In genomic region chr17:8941520-8941919, GRCh38 we compare ENCODE assay signal across 1 cellular context.
TF ChIP-seq lines count a peak whose summit lies in the region.

No MANE protein-coding gene starts in this region.

TF ChIP-seq in GM12878, 131 proteins besides CTCF, POLR2A, EP300 and RAD21 (continued from another document and continues in another):
- peak; percentile 55 for TF ChIP-seq SKIL (IDR thresholded peaks at IDR 0.05; ENCODE audit: low read depth, poor library complexity, severe bottlenecking)
- TF ChIP-seq PML (IDR thresholded peaks at IDR 0.05; ENCODE audit: low read length): no peak
- TF ChIP-seq HCFC1 (IDR thresholded peaks at IDR 0.05; ENCODE audit: low read length): no peak
- no peak for TF ChIP-seq REST (IDR thresholded peaks at IDR 0.05; ENCODE audit: low read depth, low read length)
- peak; percentile 97 to 98 for TF ChIP-seq IKZF2 (IDR thresholded peaks at IDR 0.05)
- peak; percentile 27 for TF ChIP-seq RELA (IDR thresholded peaks at IDR 0.05; ENCODE audit: borderline replicate concordance, partially characterized antibody)
- peak; percentile 35; the same call in 1 of the 2 replicates for TF ChIP-seq ATF2 (IDR thresholded peaks at IDR 0.05; ENCODE audit: low read length)
- no peak for TF ChIP-seq RFX5 (IDR thresholded peaks at IDR 0.05; ENCODE audit: low read depth, low read length)
- TF ChIP-seq BRCA1 (IDR thresholded peaks at IDR 0.05; ENCODE audit: low read depth, low read length): no peak
- TF ChIP-seq ZZZ3 (IDR thresholded peaks at IDR 0.05; ENCODE audit: control insufficient read depth, insufficient read length, low read depth): no peak
- TF ChIP-seq BCLAF1 (IDR thresholded peaks at IDR 0.05): no peak
- no peak for TF ChIP-seq NR2C1 (IDR thresholded peaks at IDR 0.05)
- TF ChIP-seq GABPA (IDR thresholded peaks at IDR 0.05; ENCODE audit: low read depth): no peak
- 0 out of 2 replicates have a peak, but pooled peaks have one; percentile 4 for TF ChIP-seq IRF4 (IDR thresholded peaks at IDR 0.05; ENCODE audit: low read depth, low read length)
- no peak for TF ChIP-seq ETV6 (conservative IDR thresholded peaks at IDR 0.05 in 1 of 2, IDR thresholded peaks at IDR 0.05 in 1 of 2; ENCODE audit: borderline replicate concordance in 1 of 2, low read depth in 1 of 2)
- no peak; the same call in 1 of the 2 replicates for TF ChIP-seq ZBED1 (IDR thresholded peaks at IDR 0.05; ENCODE audit: borderline replicate concordance)
- TF ChIP-seq IRF3 (IDR thresholded peaks at IDR 0.05): no peak
- peak; percentile 81 for TF ChIP-seq RELB (IDR thresholded peaks at IDR 0.05; ENCODE audit: low read depth)
- TF ChIP-seq ELK1 (IDR thresholded peaks at IDR 0.05; ENCODE audit: low read depth, low read length): no peak
- TF ChIP-seq CEBPB (IDR thresholded peaks at IDR 0.05; ENCODE audit: borderline replicate concordance in 1 of 2, low read depth in 2 of 2, low read length in 2 of 2): no peak
- TF ChIP-seq POU2F2 (IDR thresholded peaks at IDR 0.05; ENCODE audit: borderline replicate concordance, low read depth, low read length): peak; percentile 96; the same call in 2 of the 3 replicates
- TF ChIP-seq CHD1 (IDR thresholded peaks at IDR 0.05; ENCODE audit: low read depth, low read length): no peak
- no peak for TF ChIP-seq MXI1 (IDR thresholded peaks at IDR 0.05; ENCODE audit: low read depth, low read length)
- TF ChIP-seq ZNF24 (IDR thresholded peaks at IDR 0.05): 0 out of 2 replicates have a peak, but pooled peaks have one; percentile 63
- peak; percentile 99 for TF ChIP-seq IKZF1 (conservative IDR thresholded peaks at IDR 0.05)
- TF ChIP-seq MEF2A (IDR thresholded peaks at IDR 0.05; ENCODE audit: insufficient read depth, low read depth, low read length): no peak
- TF ChIP-seq NFIC (IDR thresholded peaks at IDR 0.05; ENCODE audit: low read depth, low read length): peak; percentile 56; the same call in 1 of the 2 replicates
- no peak for TF ChIP-seq ZBTB11 (CRISPR knock-in tag; IDR thresholded peaks at IDR 0.05)
- 0 out of 2 replicates have a peak, but pooled peaks have one; percentile 3 for TF ChIP-seq RCOR1 (conservative IDR thresholded peaks at IDR 0.05; ENCODE audit: low read depth, low read length)
- no peak for TF ChIP-seq STAT3 (IDR thresholded peaks at IDR 0.05; ENCODE audit: low read depth, low read length)
- no peak for TF ChIP-seq PAX8 (IDR thresholded peaks at IDR 0.05)
- TF ChIP-seq MEF2B (IDR thresholded peaks at IDR 0.05; ENCODE audit: partially characterized antibody, poor library complexity, severe bottlenecking): peak; percentile 91
- no peak for TF ChIP-seq CEBPZ (IDR thresholded peaks at IDR 0.05; ENCODE audit: low read depth, low read length)
